In genomic region chr3:111454551-111454950, GRCh38 we compare ENCODE assay signal across 19 cellular contexts.
DNase-seq lines count a peak whose midpoint lies in the region; ATAC-seq, FAIRE-seq and TF ChIP-seq lines count a peak whose summit lies in the region.
"Had no signal": no experiment of that assay in that cellular context is flagged by ENCODE, and none has a peak within 500 bp of the region (broad histone marks: within the 10 kb centered on the region; RNA-seq: fewer than 3 reads in every experiment).

No MANE protein-coding gene starts in this region.

- H4K8ac ChIP-seq in H1 (ENCODE audit: extremely low read depth, insufficient read depth, low read length) = peak overlapping the region; percentile 12; the same call in 1 of the 2 replicates
- peak overlapping the region; percentile 38 for H4K8ac ChIP-seq in trophoblast cell (ENCODE audit: low read depth, low read length)

- RAD21 ChIA-PET in HCT116 (lab: Charles Lee; ENCODE audit: low non-redundant PET in 1 of 2, low total read pairs in 2 of 2, uncharacterized antibody in 2 of 2, unreplicated experiment in 2 of 2) = no interaction called here

- no peak overlapping the region for H3K9ac ChIP-seq in DND-41 (ENCODE audit: low read depth, low read length)
- H3K9ac ChIP-seq in HCT116 (ENCODE audit: low read length) = no peak overlapping the region
- no peak overlapping the region for H3K9ac ChIP-seq in H1 (replicated peaks in 1 of 4; ENCODE audit: extremely low read depth in 1 of 4, low read depth in 3 of 4, low read length in 3 of 4)
- H3K9ac ChIP-seq in trophoblast cell (ENCODE audit: low read length) = no peak overlapping the region

- no peak overlapping the region for H3K4ac ChIP-seq in H1 (replicated peaks; ENCODE audit: insufficient read length, low read depth, low read length)
- H3K4ac ChIP-seq in trophoblast cell (ENCODE audit: low read depth, low read length) = no peak overlapping the region

- TF ChIP-seq POLR2A in HCT116 (IDR thresholded peaks at IDR 0.05; ENCODE audit: borderline replicate concordance, extremely low read depth, insufficient read depth, insufficient read length) = no peak
- TF ChIP-seq POLR2A in H1 (IDR thresholded peaks at IDR 0.05; ENCODE audit: control extremely low read depth in 1 of 2, low read depth in 2 of 2, low read length in 2 of 2) = no peak

- no peaks in the 10 kb centered on the region for H3K9me2 ChIP-seq in HCT116 (ENCODE audit: insufficient read depth)

- intact Hi-C loops in HCT116 (cut with micrococcal nuclease) = no loop called here
- intact Hi-C loops in psoas muscle (cut with DNase I) = no loop called here

- FAIRE-seq in H1 (lab: Jason Lieb, UNC) = no peak
- FAIRE-seq: GM12891, GM18507, H54 had no signal

- peaks cover 6% of the 10 kb centered on the region; the same call in 1 of the 2 replicates for H3K4me1 ChIP-seq in DND-41 (ENCODE audit: insufficient read depth, low read length)
- no peaks in the 10 kb centered on the region for H3K4me1 ChIP-seq in HCT116 (ENCODE audit: control insufficient read depth in 1 of 2, insufficient read depth in 2 of 2, low read length in 2 of 2)
- H3K4me1 ChIP-seq in H1 (replicated peaks in 1 of 4; ENCODE audit: control insufficient read depth in 3 of 4, insufficient read depth in 4 of 4, low read length in 3 of 4) = no peaks in the 10 kb centered on the region
- no peaks in the 10 kb centered on the region for H3K4me1 ChIP-seq in trophoblast cell (ENCODE audit: control insufficient read depth in 1 of 2, insufficient read depth in 2 of 2, low read length in 2 of 2)
- H3K4me1 ChIP-seq in psoas muscle = no peaks in the 10 kb centered on the region
- H3K4me1 ChIP-seq: HAP-1 had no signal

- H4K91ac ChIP-seq in H1 (replicated peaks; ENCODE audit: insufficient read length, low read length) (no peak overlapping the region), trophoblast cell (ENCODE audit: low read depth, low read length) (peak overlapping the region; percentile 77)

- no peak overlapping the region for H2AK5ac ChIP-seq in H1 (ENCODE audit: low read depth, low read length)
- no peak overlapping the region for H2AK5ac ChIP-seq in trophoblast cell (ENCODE audit: low read length)

- DNase-seq in DND-41 = peak; percentile 69
- no peak for DNase-seq in HCT116 (ENCODE audit: low read depth, low spot score)
- DNase-seq in H1 (ENCODE audit: low read depth in 1 of 2, low spot score in 2 of 2) = no peak
- no peak for DNase-seq in trophoblast cell
- DNase-seq in NCI-H2171 (lab: John Stamatoyannopoulos, UW) = no peak
- DNase-seq in psoas muscle = no peak
- no peak for DNase-seq in NCI-H1417 (lab: John Stamatoyannopoulos, UW)
- no peak for DNase-seq in NCI-H2227 (lab: John Stamatoyannopoulos, UW; ENCODE audit: unreplicated experiment)
- DNase-seq: C1 segment of cervical spinal cord; Calu3; CD4-positive, alpha-beta memory T cell; COR-L47; DMS79; GF-D8 had no signal

- no peaks in the 10 kb centered on the region for H3K79me1 ChIP-seq in H1 (ENCODE audit: low read depth, low read length)
- peaks cover 2% of the 10 kb centered on the region for H3K79me1 ChIP-seq in trophoblast cell (ENCODE audit: low read length)

- CTCF ChIA-PET in HCT116 (lab: Charles Lee) (no interaction called here), H1 (lab: Charles Lee; ENCODE audit: partially characterized antibody) (no interaction called here)

- ATAC-seq in DND-41 (ENCODE audit: insufficient read depth, low read depth) (peak; percentile 87), HCT116 (no peak), psoas muscle (no peak)
- ATAC-seq: GM23338 had no signal

- H3K14ac ChIP-seq in H1 (ENCODE audit: insufficient read length) (no peak overlapping the region), trophoblast cell (ENCODE audit: low read length) (no peak overlapping the region)

- no peak overlapping the region for H2BK20ac ChIP-seq in H1 (ENCODE audit: low read length)

- POLR2A ChIA-PET in HCT116 (lab: Charles Lee) (no interaction called here), H1 (lab: Charles Lee; ENCODE audit: partially characterized antibody) (no interaction called here)

- H2BK120ac ChIP-seq in H1 (replicated peaks; ENCODE audit: low read depth, low read length) (no peak overlapping the region), trophoblast cell (ENCODE audit: insufficient read depth, low read length, poor library complexity) (no peak overlapping the region)

- H3K23ac ChIP-seq in H1 (ENCODE audit: insufficient read length) (no peak overlapping the region), trophoblast cell (ENCODE audit: low read length) (no peak overlapping the region)

- no peaks in the 10 kb centered on the region for H3K79me2 ChIP-seq in DND-41 (ENCODE audit: insufficient read depth, low read length)
- H3K79me2 ChIP-seq in HCT116 (ENCODE audit: insufficient read depth, low read length) = no peaks in the 10 kb centered on the region
- H3K79me2 ChIP-seq in H1 (ENCODE audit: control insufficient read depth in 1 of 2, insufficient read depth in 2 of 2, low read length in 2 of 2) = no peaks in the 10 kb centered on the region
- H3K79me2 ChIP-seq in trophoblast cell (ENCODE audit: control insufficient read depth, insufficient read depth, low read length, poor library complexity) = no peaks in the 10 kb centered on the region

- no peaks in the 10 kb centered on the region for H3K27me3 ChIP-seq in DND-41 (ENCODE audit: insufficient read depth, low read length, poor library complexity)
- H3K27me3 ChIP-seq in HCT116 (ENCODE audit: insufficient read depth, low read length) = no peaks in the 10 kb centered on the region
- no peaks in the 10 kb centered on the region for H3K27me3 ChIP-seq in H1 (replicated peaks in 1 of 4; ENCODE audit: control insufficient read depth in 3 of 4, extremely low read depth in 1 of 4, insufficient read depth in 3 of 4, low read length in 3 of 4)
- no peaks in the 10 kb centered on the region for H3K27me3 ChIP-seq in trophoblast cell (ENCODE audit: insufficient read depth, low read length)
- no peaks in the 10 kb centered on the region for H3K27me3 ChIP-seq in psoas muscle (ENCODE audit: insufficient read depth in 3 of 3, low read length in 2 of 3)

- H4K12ac ChIP-seq in trophoblast cell (ENCODE audit: low read depth, low read length) = no peak overlapping the region

- H2BK12ac ChIP-seq in H1 (ENCODE audit: low read depth, low read length) (no peak overlapping the region), trophoblast cell (ENCODE audit: low read length) (no peak overlapping the region)

- H4K20me1 ChIP-seq in DND-41 (ENCODE audit: insufficient read depth, low read length) (no peaks in the 10 kb centered on the region), HCT116 (ENCODE audit: insufficient read depth) (no peaks in the 10 kb centered on the region), H1 (replicated peaks in 1 of 2; ENCODE audit: control insufficient read depth in 1 of 2, insufficient read depth in 2 of 2, low read length in 2 of 2) (no peaks in the 10 kb centered on the region)

- no peak overlapping the region for H3K56ac ChIP-seq in H1 (replicated peaks; ENCODE audit: insufficient read length, low read depth, low read length)

- no peak overlapping the region for H4K5ac ChIP-seq in H1 (ENCODE audit: insufficient read length, low read depth, low read length)

- no peak overlapping the region for H3K18ac ChIP-seq in H1 (ENCODE audit: extremely low read depth, low read length)
- no peak overlapping the region for H3K18ac ChIP-seq in trophoblast cell (ENCODE audit: low read length)

- no peak for TF ChIP-seq CTCF in DND-41 (IDR thresholded peaks at IDR 0.05; ENCODE audit: borderline replicate concordance, extremely low read depth, low read length, poor library complexity, severe bottlenecking)
- no peak for TF ChIP-seq CTCF in HCT116 (IDR thresholded peaks at IDR 0.05 in 2 of 3, conservative IDR thresholded peaks at IDR 0.05 in 1 of 3; ENCODE audit: borderline replicate concordance in 1 of 3, insufficient read depth in 1 of 3, low read depth in 2 of 3, low read length in 2 of 3)
- no peak for TF ChIP-seq CTCF in H1 (IDR thresholded peaks at IDR 0.05; ENCODE audit: control extremely low read depth in 1 of 3, insufficient read depth in 1 of 3, low read depth in 1 of 3, low read length in 3 of 3)
- no peak for TF ChIP-seq CTCF in psoas muscle (IDR thresholded peaks at IDR 0.05)

- H2BK5ac ChIP-seq in H1 (ENCODE audit: low read depth, low read length) = no peak overlapping the region
- no peak overlapping the region for H2BK5ac ChIP-seq in trophoblast cell (ENCODE audit: low read depth, low read length, poor library complexity)

- 95% methylated on average over 3 of the region's 3 CpGs; no CpG with 5 or more reads in 1 of the 2 experiments for WGBS in H1 (ENCODE audit: extremely low coverage in 1 of 2, insufficient coverage in 1 of 2, insufficient read length in 1 of 2, insufficient replicate concordance in 2 of 2, low coverage in 1 of 2, low lambda C conversion rate in 2 of 2, missing lambda C conversion rate in 1 of 2), 2 experiments
- no CpG with 5 or more reads among the region's 3 CpGs for WGBS in trophoblast cell (ENCODE audit: extremely low coverage, insufficient coverage, insufficient read length)
- 60 to 69% (median 62%) methylated on average over 3 of the region's 3 CpGs for WGBS in psoas muscle, 3 donors

- H3K27ac ChIP-seq in DND-41 (ENCODE audit: low read length) (no peak overlapping the region), HCT116 (ENCODE audit: low read depth, low read length) (no peak overlapping the region), H1 (ENCODE audit: low read depth, low read length) (no peak overlapping the region), trophoblast cell (ENCODE audit: low read depth, low read length) (no peak overlapping the region), psoas muscle (no peak overlapping the region)

- no peak overlapping the region for H3K4me2 ChIP-seq in DND-41 (ENCODE audit: insufficient read depth, low read length)
- H3K4me2 ChIP-seq in HCT116 (ENCODE audit: low read length) = no peak overlapping the region
- H3K4me2 ChIP-seq in H1 (ENCODE audit: insufficient read depth in 1 of 2, low read depth in 2 of 2, low read length in 2 of 2) = no peak overlapping the region
- H3K4me2 ChIP-seq in trophoblast cell (ENCODE audit: low read length) = no peak overlapping the region
- H3K4me2 ChIP-seq: GM23338 had no signal

- no peaks in the 10 kb centered on the region for H3K23me2 ChIP-seq in H1 (ENCODE audit: low read depth, low read length)

- no peak overlapping the region for H2AFZ ChIP-seq in DND-41 (ENCODE audit: low read depth, low read length)
- H2AFZ ChIP-seq in HCT116 (ENCODE audit: low read depth, low read length, poor library complexity, severe bottlenecking) = no peak overlapping the region
- H2AFZ ChIP-seq in H1 (ENCODE audit: low read length) = no peak overlapping the region
- no peak overlapping the region for H2AFZ ChIP-seq in trophoblast cell (ENCODE audit: insufficient read depth, low read length, poor library complexity)
- H2AFZ ChIP-seq: GM23338 had no signal

- H2BK15ac ChIP-seq in H1 (ENCODE audit: low read length) = no peak overlapping the region

- TF ChIP-seq RAD21 in HCT116 (IDR thresholded peaks at IDR 0.05; ENCODE audit: low read depth) = no peak
- no peak for TF ChIP-seq RAD21 in H1 (IDR thresholded peaks at IDR 0.05 in 1 of 2, conservative IDR thresholded peaks at IDR 0.05 in 1 of 2; ENCODE audit: low read depth in 2 of 2, low read length in 2 of 2)

- H3K9me3 ChIP-seq in DND-41 (ENCODE audit: insufficient read depth, low read length, severe bottlenecking) = no peaks in the 10 kb centered on the region
- no peaks in the 10 kb centered on the region for H3K9me3 ChIP-seq in HCT116 (ENCODE audit: control insufficient read depth in 1 of 2, insufficient read depth in 1 of 2, low read depth in 1 of 2, low read length in 2 of 2)
- 0 out of 4 replicates have a peak, but pooled peaks cover 0 to 2% of the 10 kb centered on the region in 2 experiments for H3K9me3 ChIP-seq in H1 (ENCODE audit: insufficient read depth in 2 of 2, low read depth in 1 of 2, low read length in 1 of 2)
- no peaks in the 10 kb centered on the region for H3K9me3 ChIP-seq in trophoblast cell (ENCODE audit: insufficient read depth, low read depth, low read length)
- no peaks in the 10 kb centered on the region for H3K9me3 ChIP-seq in psoas muscle
- H3K9me3 ChIP-seq: HAP-1 had no signal

- H3K4me3 ChIP-seq in DND-41 (ENCODE audit: low read depth in 1 of 2, low read length in 2 of 2) (no peak overlapping the region), HCT116 (replicated peaks in 1 of 2; ENCODE audit: low read depth in 1 of 2, low read length in 2 of 2) (no peak overlapping the region), H1 (ENCODE audit: extremely low read depth in 1 of 4, insufficient read depth in 2 of 4, low read depth in 3 of 4, low read length in 4 of 4) (no peak overlapping the region), trophoblast cell (ENCODE audit: low read depth, low read length) (no peak overlapping the region), psoas muscle (no peak overlapping the region)
- H3K4me3 ChIP-seq: GM23338, HAP-1 had no signal

- BruUV-seq in HCT116 (replicated peaks; lab: Mats Ljungman, UMichigan) = no TSS peak

- no peak for TF ChIP-seq EP300 in H1 (IDR thresholded peaks at IDR 0.05; ENCODE audit: borderline replicate concordance in 1 of 2, low read depth in 2 of 2, low read length in 2 of 2)

- H3K36me3 ChIP-seq in DND-41 (ENCODE audit: insufficient read depth, low read length) (no peaks in the 10 kb centered on the region), HCT116 (ENCODE audit: control insufficient read depth in 1 of 2, insufficient read depth in 2 of 2, low read length in 2 of 2) (no peaks in the 10 kb centered on the region), H1 (ENCODE audit: control insufficient read depth in 2 of 4, insufficient read depth in 4 of 4, low read length in 3 of 4) (no peaks in the 10 kb centered on the region), trophoblast cell (ENCODE audit: control insufficient read depth in 1 of 2, insufficient read depth in 2 of 2, low read length in 2 of 2) (no peaks in the 10 kb centered on the region), psoas muscle (ENCODE audit: insufficient read depth in 1 of 2, low read depth in 1 of 2) (no peaks in the 10 kb centered on the region)
- H3K36me3 ChIP-seq: HAP-1 had no signal
